14 cellular contexts compared by ENCODE assay signal in genomic region chr7:77738871-77739270, GRCh38. TPM values are rescaled to one million over a fixed set of nuclear protein-coding genes. Genes with fewer than 3 reads are reported as not detected.
DNase-seq lines count a peak whose midpoint lies in the region; ATAC-seq, FAIRE-seq and TF ChIP-seq lines count a peak whose summit lies in the region.
"Had no signal": no experiment of that assay in that cellular context is flagged by ENCODE, and none has a peak within 500 bp of the region (broad histone marks: within the 10 kb centered on the region; RNA-seq: fewer than 3 reads in every experiment).

No MANE protein-coding gene starts in this region.

- H3K23ac ChIP-seq in mesenchymal stem cell (ENCODE audit: low read length in 2 of 2) = no peak overlapping the region

- H3K4ac ChIP-seq in mesenchymal stem cell (ENCODE audit: low read depth in 1 of 2, low read length in 2 of 2) = no peak overlapping the region

- peaks cover 20% of the 10 kb centered on the region for H3K79me1 ChIP-seq in mesenchymal stem cell (replicated peaks; ENCODE audit: low read length, poor library complexity, severe bottlenecking)

- peak overlapping the region; percentile 67 for H3K27ac ChIP-seq in brain microvascular endothelial cell
- no peak overlapping the region for H3K27ac ChIP-seq in mesenchymal stem cell (ENCODE audit: low read length, poor library complexity, severe bottlenecking)
- no peak overlapping the region for H3K27ac ChIP-seq in RWPE1
- H3K27ac ChIP-seq: foreskin keratinocyte had no signal

- H4K8ac ChIP-seq in mesenchymal stem cell (ENCODE audit: low read length) = no peak overlapping the region

- H2AK5ac ChIP-seq in mesenchymal stem cell (ENCODE audit: low read length, severe bottlenecking) = no peak overlapping the region

- H2BK15ac ChIP-seq in mesenchymal stem cell (ENCODE audit: low read depth, poor library complexity, severe bottlenecking) = no peak overlapping the region

- no peaks in the 10 kb centered on the region for H3K9me3 ChIP-seq in mesenchymal stem cell (ENCODE audit: control insufficient read depth, low read length)

- H3K9me3 Mint-ChIP-seq in effector memory CD8-positive, alpha-beta T cell = no peaks in the 10 kb centered on the region
- H3K9me3 Mint-ChIP-seq: CD8-positive, alpha-beta T cell had no signal

- peaks cover 3 to 33% of the 10 kb centered on the region in 2 donors for H3K4me1 Mint-ChIP-seq in effector memory CD8-positive, alpha-beta T cell (ENCODE audit: low read depth in 2 of 2)

- H3K27me3 Mint-ChIP-seq in effector memory CD8-positive, alpha-beta T cell = no peaks in the 10 kb centered on the region

- CTCF ChIA-PET in RWPE1 (lab: Yijun Ruan, JAX) = no interaction called here

- no peak overlapping the region for H2BK5ac ChIP-seq in mesenchymal stem cell (ENCODE audit: low read depth, low read length, poor library complexity, severe bottlenecking)

- H4K91ac ChIP-seq in mesenchymal stem cell (ENCODE audit: low read length) = no peak overlapping the region

- peaks cover 3% of the 10 kb centered on the region for H3K4me1 ChIP-seq in mesenchymal stem cell (ENCODE audit: control insufficient read depth, insufficient read depth, low read depth, low read length)

- WGBS in mesenchymal stem cell = 33% methylated on average over 3 of the region's 3 CpGs

- no peak overlapping the region for H3K4me3 Mint-ChIP-seq in effector memory CD8-positive, alpha-beta T cell
- H3K4me3 Mint-ChIP-seq: CD8-positive, alpha-beta T cell had no signal

- peak overlapping the region in 1 of 2 donors; percentile 79 for H3K27ac Mint-ChIP-seq in effector memory CD8-positive, alpha-beta T cell
- H3K27ac Mint-ChIP-seq: CD8-positive, alpha-beta T cell had no signal

- ATAC-seq in HG03520 (IDR thresholded peaks at IDR 0.05; ENCODE audit: unreplicated experiment) = no peak
- ATAC-seq in effector memory CD8-positive, alpha-beta T cell (replicated peaks) = no peak
- ATAC-seq: CD8-positive, alpha-beta T cell; foreskin keratinocyte had no signal

- H3K4me3 ChIP-seq in AG10803 (ENCODE audit: low read length) (no peak overlapping the region), brain microvascular endothelial cell (ENCODE audit: low read depth, low read length) (no peak overlapping the region), mesenchymal stem cell (ENCODE audit: insufficient read depth in 1 of 2, low read depth in 1 of 2, low read length in 2 of 2) (no peak overlapping the region)

- peak overlapping the region; percentile 19 for H2BK120ac ChIP-seq in mesenchymal stem cell (ENCODE audit: low read depth, low read length)

- no peak overlapping the region for H2BK12ac ChIP-seq in mesenchymal stem cell (ENCODE audit: low read length in 2 of 2)

- FAIRE-seq in urothelium cell line (lab: Jason Lieb, UNC) = no peak

- H3K36me3 ChIP-seq in brain microvascular endothelial cell (replicated peaks) = no peaks in the 10 kb centered on the region
- peaks cover under 1 to 27% of the 10 kb centered on the region in 2 experiments for H3K36me3 ChIP-seq in mesenchymal stem cell (ENCODE audit: control insufficient read depth in 1 of 2, insufficient read depth in 2 of 2, low read depth in 1 of 2, low read length in 2 of 2)

- no peak overlapping the region for H3K18ac ChIP-seq in mesenchymal stem cell (ENCODE audit: low read depth in 1 of 2, low read length in 2 of 2)

- DNase-seq in AG10803 (ENCODE audit: low read depth) (peak; percentile 45), LoVo (ENCODE audit: low spot score) (peak; percentile 18), brain microvascular endothelial cell (peak; percentile 81), mesenchymal stem cell (peak; percentile 88), RWPE1 (ENCODE audit: low spot score) (no peak), urothelium cell line (ENCODE audit: low spot score) (no peak)
- no peak for DNase-seq in effector memory CD8-positive, alpha-beta T cell
- DNase-seq: CD8-positive, alpha-beta T cell; cortex of kidney; foreskin keratinocyte; NCI-H1436 treated with DMSO at 0.1 percent for 48 hours; stimulated activated CD4-positive, alpha-beta T cell treated with anti-CD3 and anti-CD28 coated beads, Interleukin-4, amount 100 ng/mL, for 4 hours; stimulated activated naive CD4-positive, alpha-beta T cell had no signal

- no peak overlapping the region for H3K4me2 ChIP-seq in mesenchymal stem cell (ENCODE audit: low read length, poor library complexity, severe bottlenecking)

- POLR2A ChIA-PET in RWPE1 (lab: Yijun Ruan, JAX; ENCODE audit: low non-redundant PET) = no interaction called here

- H2AFZ ChIP-seq in mesenchymal stem cell (ENCODE audit: low read depth, low read length) = no peak overlapping the region

- in situ Hi-C loops in brain microvascular endothelial cell (cut with HindIII; ENCODE audit: low pct_ligation_motif_present, low sequenced_read_pairs) = no loop called here

- no peak overlapping the region for H3K14ac ChIP-seq in mesenchymal stem cell (ENCODE audit: low read length in 2 of 2)

- H3K9ac ChIP-seq in mesenchymal stem cell (ENCODE audit: low read length) = no peak overlapping the region

- TF ChIP-seq CTCF in AG10803 (conservative IDR thresholded peaks at IDR 0.05; ENCODE audit: low read length) (no peak), brain microvascular endothelial cell (IDR thresholded peaks at IDR 0.05; ENCODE audit: low read depth, low read length, missing control alignments) (no peak), RWPE1 (conservative IDR thresholded peaks at IDR 0.05; ENCODE audit: low read depth) (no peak)

- H3K36me3 Mint-ChIP-seq in effector memory CD8-positive, alpha-beta T cell (ENCODE audit: insufficient read depth) = peaks cover 32% of the 10 kb centered on the region

- no peaks in the 10 kb centered on the region for H3K27me3 ChIP-seq in brain microvascular endothelial cell (replicated peaks)
- H3K27me3 ChIP-seq in mesenchymal stem cell (ENCODE audit: control insufficient read depth in 1 of 2, insufficient read depth in 1 of 2, low read length in 2 of 2) = no peaks in the 10 kb centered on the region
- H3K27me3 ChIP-seq: foreskin keratinocyte had no signal

RNA-seq across cellular contexts. Expression of gene RSBN1L, which starts 42.6 kb away (rescaled TPM):
- 9.5 TPM for polyA plus RNA-seq in mesenchymal stem cell (2013, experiment 1 of 2)
- polyA plus RNA-seq in mesenchymal stem cell (2013, experiment 2 of 2) = 9.7 TPM

RNA-seq across cellular contexts. Expression of gene TMEM60, which starts 59.4 kb away (rescaled TPM):
- polyA plus RNA-seq in mesenchymal stem cell (2013, experiment 1 of 2) = 32.3 TPM
- 33.1 TPM for polyA plus RNA-seq in mesenchymal stem cell (2013, experiment 2 of 2)

RNA-seq across cellular contexts. Expression of gene PHTF2, which starts 59.7 kb away (rescaled TPM):
- 38.7 TPM for polyA plus RNA-seq in mesenchymal stem cell (2013, experiment 1 of 2)
- 38.4 TPM for polyA plus RNA-seq in mesenchymal stem cell (2013, experiment 2 of 2)

Comparison
In these comparisons a context has a peak if more than half of its experiments do, and no peak if none do; other contexts are left out.
1. DNase-seq: peak in AG10803 (single experiment), LoVo (single experiment), brain microvascular endothelial cell (single experiment) and mesenchymal stem cell (single experiment); none in RWPE1 (single experiment), effector memory CD8-positive, alpha-beta T cell (0 of 3) and urothelium cell line (single experiment).